11 cellular contexts compared by ENCODE assay signal in genomic region chr12:25459541-25459951, GRCh38.
A peak's percentile ranks its signal among the peaks of the same experiment; 100 is the strongest.
DNase-seq lines count a peak whose midpoint lies in the region; ATAC-seq and TF ChIP-seq lines count a peak whose summit lies in the region.
"Had no signal": no experiment of that assay in that cellular context is flagged by ENCODE, and none has a peak within 500 bp of the region (broad histone marks: within the 10 kb centered on the region; RNA-seq: fewer than 3 reads in every experiment).

No MANE protein-coding gene starts in this region.

- H3K27me3 Mint-ChIP-seq in activated naive CD4-positive, alpha-beta T cell treated with anti-CD3 and anti-CD28 coated beads, Interleukin-2, amount 10 ng/mL, durations not matched to agents 7 days and 5 days = peaks cover 3% of the 10 kb centered on the region

- H3K79me2 ChIP-seq in HCT116 (ENCODE audit: insufficient read depth, low read length) = no peaks in the 10 kb centered on the region

- H3K4me1 ChIP-seq in HCT116 (ENCODE audit: control insufficient read depth in 1 of 2, insufficient read depth in 2 of 2, low read length in 2 of 2) (peaks cover 20 to 29% of the 10 kb centered on the region in 2 experiments), tibial artery (peaks cover 0 to 9% (median 0%) of the 10 kb centered on the region in 4 donors)

- no TSS peak for BruUV-seq in HCT116 (replicated peaks; lab: Mats Ljungman, UMichigan)

- no peak overlapping the region for H3K4me3 ChIP-seq in HCT116 (replicated peaks in 1 of 2; ENCODE audit: low read depth in 1 of 2, low read length in 2 of 2)
- no peak overlapping the region for H3K4me3 ChIP-seq in tibial artery
- H3K4me3 ChIP-seq: suprapubic skin had no signal

- TF ChIP-seq CTCF in HCT116 (IDR thresholded peaks at IDR 0.05 in 2 of 3, conservative IDR thresholded peaks at IDR 0.05 in 1 of 3; ENCODE audit: borderline replicate concordance in 1 of 3, insufficient read depth in 1 of 3, low read depth in 2 of 3, low read length in 2 of 3) (no peak), tibial artery (IDR thresholded peaks at IDR 0.05) (no peak)

- no peak overlapping the region; the same call in 1 of the 2 replicates for H3K4me2 ChIP-seq in HCT116 (ENCODE audit: low read length)

- ATAC-seq in GM18873 (IDR thresholded peaks at IDR 0.05; ENCODE audit: low FRiP score, unreplicated experiment) = peak; percentile 93
- no peak for ATAC-seq in HCT116

- H3K27ac ChIP-seq in HCT116 (ENCODE audit: low read depth, low read length) (peak overlapping the region; percentile 79; the same call in 1 of the 2 replicates), tibial artery (no peak overlapping the region)
- H3K27ac ChIP-seq: suprapubic skin had no signal

- H3K4me1 Mint-ChIP-seq in activated naive CD4-positive, alpha-beta T cell treated with anti-CD3 and anti-CD28 coated beads, Interleukin-2, amount 10 ng/mL, durations not matched to agents 7 days and 5 days = no peaks in the 10 kb centered on the region
- H3K4me1 Mint-ChIP-seq: central memory CD8-positive, alpha-beta T cell had no signal

- H3K9me2 ChIP-seq in HCT116 (ENCODE audit: insufficient read depth) = no peaks in the 10 kb centered on the region

- CTCF ChIA-PET in HCT116 (lab: Charles Lee) = no interaction called here
- CTCF ChIA-PET in activated naive CD4-positive, alpha-beta T cell treated with anti-CD3 and anti-CD28 coated beads, Interleukin-2, amount 10 ng/mL, durations not matched to agents 7 days and 5 days (lab: Charles Lee) = no interaction called here

- peak overlapping the region; percentile 62 for H2AFZ ChIP-seq in HCT116 (ENCODE audit: low read depth, low read length, poor library complexity, severe bottlenecking)

- H3K9me3 Mint-ChIP-seq in activated naive CD4-positive, alpha-beta T cell treated with anti-CD3 and anti-CD28 coated beads, Interleukin-2, amount 10 ng/mL, durations not matched to agents 7 days and 5 days = no peaks in the 10 kb centered on the region
- H3K9me3 Mint-ChIP-seq: central memory CD8-positive, alpha-beta T cell had no signal

- POLR2A ChIA-PET in HCT116 (lab: Charles Lee) = no interaction called here

- DNase-seq in HCT116 (ENCODE audit: low read depth, low spot score) = no peak
- DNase-seq in Kasumi-1 (lab: John Stamatoyannopoulos, UW) = peak; percentile 72 to 84
- peak; percentile 1 for DNase-seq in midbrain (lab: John Stamatoyannopoulos, UW)
- DNase-seq in tibial artery = no peak
- no peak for DNase-seq in activated CD8-positive, alpha-beta memory T cell treated with anti-CD3 and anti-CD28 coated beads for 24 hours
- no peak for DNase-seq in NCI-H524 (lab: John Stamatoyannopoulos, UW)
- no peak for DNase-seq in activated naive CD4-positive, alpha-beta T cell treated with anti-CD3 and anti-CD28 coated beads, Interleukin-2, amount 10 ng/mL, durations not matched to agents 7 days and 5 days
- DNase-seq: NCI-H2081 treated with DMSO at 0.1 percent for 48 hours had no signal

- TF ChIP-seq RAD21 in HCT116 (IDR thresholded peaks at IDR 0.05; ENCODE audit: low read depth) = no peak

- no peaks in the 10 kb centered on the region for H4K20me1 ChIP-seq in HCT116 (ENCODE audit: insufficient read depth)

- H3K9ac ChIP-seq in HCT116 (ENCODE audit: low read length) = no peak overlapping the region

- H3K27ac Mint-ChIP-seq in activated naive CD4-positive, alpha-beta T cell treated with anti-CD3 and anti-CD28 coated beads, Interleukin-2, amount 10 ng/mL, durations not matched to agents 7 days and 5 days = no peak overlapping the region

- RAD21 ChIA-PET in HCT116 (lab: Charles Lee; ENCODE audit: low non-redundant PET in 1 of 2, low total read pairs in 2 of 2, uncharacterized antibody in 2 of 2, unreplicated experiment in 2 of 2) = no interaction called here

- intact Hi-C loops in HCT116 (cut with micrococcal nuclease) = no loop called here
- intact Hi-C loops in tibial artery (cut with DNase I; ENCODE audit: low total_unique reads) = no loop called here

- TF ChIP-seq POLR2A in HCT116 (IDR thresholded peaks at IDR 0.05; ENCODE audit: borderline replicate concordance, extremely low read depth, insufficient read depth, insufficient read length) = no peak

- no peak overlapping the region for H3K4me3 Mint-ChIP-seq in activated naive CD4-positive, alpha-beta T cell treated with anti-CD3 and anti-CD28 coated beads, Interleukin-2, amount 10 ng/mL, durations not matched to agents 7 days and 5 days
- H3K4me3 Mint-ChIP-seq: central memory CD8-positive, alpha-beta T cell had no signal

- no peaks in the 10 kb centered on the region for H3K27me3 ChIP-seq in HCT116 (ENCODE audit: insufficient read depth, low read length)
- no peaks in the 10 kb centered on the region for H3K27me3 ChIP-seq in tibial artery
- H3K27me3 ChIP-seq: suprapubic skin had no signal

- H3K36me3 Mint-ChIP-seq in activated naive CD4-positive, alpha-beta T cell treated with anti-CD3 and anti-CD28 coated beads, Interleukin-2, amount 10 ng/mL, durations not matched to agents 7 days and 5 days = no peaks in the 10 kb centered on the region

- H3K36me3 ChIP-seq in HCT116 (ENCODE audit: control insufficient read depth in 1 of 2, insufficient read depth in 2 of 2, low read length in 2 of 2) = no peaks in the 10 kb centered on the region
- no peaks in the 10 kb centered on the region for H3K36me3 ChIP-seq in tibial artery
- H3K36me3 ChIP-seq: suprapubic skin had no signal

- H3K9me3 ChIP-seq in HCT116 (ENCODE audit: control insufficient read depth in 1 of 2, insufficient read depth in 1 of 2, low read depth in 1 of 2, low read length in 2 of 2) (no peaks in the 10 kb centered on the region), tibial artery (peaks cover 0 to 6% (median 0%) of the 10 kb centered on the region in 3 donors)
- H3K9me3 ChIP-seq: suprapubic skin had no signal

TF ChIP-seq in HCT116, 20 proteins besides CTCF, POLR2A, EP300 and RAD21:
- TF ChIP-seq, protein P1, sequence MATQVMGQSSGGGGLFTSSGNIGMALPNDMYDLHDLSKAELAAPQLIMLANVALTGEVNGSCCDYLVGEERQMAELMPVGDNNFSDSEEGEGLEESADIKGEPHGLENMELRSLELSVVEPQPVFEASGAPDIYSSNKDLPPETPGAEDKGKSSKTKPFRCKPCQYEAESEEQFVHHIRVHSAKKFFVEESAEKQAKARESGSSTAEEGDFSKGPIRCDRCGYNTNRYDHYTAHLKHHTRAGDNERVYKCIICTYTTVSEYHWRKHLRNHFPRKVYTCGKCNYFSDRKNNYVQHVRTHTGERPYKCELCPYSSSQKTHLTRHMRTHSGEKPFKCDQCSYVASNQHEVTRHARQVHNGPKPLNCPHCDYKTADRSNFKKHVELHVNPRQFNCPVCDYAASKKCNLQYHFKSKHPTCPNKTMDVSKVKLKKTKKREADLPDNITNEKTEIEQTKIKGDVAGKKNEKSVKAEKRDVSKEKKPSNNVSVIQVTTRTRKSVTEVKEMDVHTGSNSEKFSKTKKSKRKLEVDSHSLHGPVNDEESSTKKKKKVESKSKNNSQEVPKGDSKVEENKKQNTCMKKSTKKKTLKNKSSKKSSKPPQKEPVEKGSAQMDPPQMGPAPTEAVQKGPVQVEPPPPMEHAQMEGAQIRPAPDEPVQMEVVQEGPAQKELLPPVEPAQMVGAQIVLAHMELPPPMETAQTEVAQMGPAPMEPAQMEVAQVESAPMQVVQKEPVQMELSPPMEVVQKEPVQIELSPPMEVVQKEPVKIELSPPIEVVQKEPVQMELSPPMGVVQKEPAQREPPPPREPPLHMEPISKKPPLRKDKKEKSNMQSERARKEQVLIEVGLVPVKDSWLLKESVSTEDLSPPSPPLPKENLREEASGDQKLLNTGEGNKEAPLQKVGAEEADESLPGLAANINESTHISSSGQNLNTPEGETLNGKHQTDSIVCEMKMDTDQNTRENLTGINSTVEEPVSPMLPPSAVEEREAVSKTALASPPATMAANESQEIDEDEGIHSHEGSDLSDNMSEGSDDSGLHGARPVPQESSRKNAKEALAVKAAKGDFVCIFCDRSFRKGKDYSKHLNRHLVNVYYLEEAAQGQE (IDR thresholded peaks at IDR 0.05; ENCODE audit: low read depth) = no peak
- TF ChIP-seq JUND (IDR thresholded peaks at IDR 0.05) (no peak), CBX3 (IDR thresholded peaks at IDR 0.05; ENCODE audit: low read depth) (no peak), CEBPB (IDR thresholded peaks at IDR 0.05; ENCODE audit: low read depth) (no peak)
TF ChIP-seq in HCT116: peak in this region for 0.

Comparison
In these comparisons a context has a peak if more than half of its experiments do, and no peak if none do; other contexts are left out.
1. DNase-seq: peak in Kasumi-1 (2 of 2) and midbrain (single experiment); none in HCT116 (single experiment), tibial artery (0 of 2), activated CD8-positive, alpha-beta memory T cell treated with anti-CD3 and anti-CD28 coated beads for 24 hours (single experiment), NCI-H524 (0 of 2) and activated naive CD4-positive, alpha-beta T cell treated with anti-CD3 and anti-CD28 coated beads, Interleukin-2, amount 10 ng/mL, durations not matched to agents 7 days and 5 days (single experiment).